Comparison of ENCODE assay signal across 2 cellular contexts in genomic region chr2:205688417-205689200, GRCh38.
TF ChIP-seq lines count a peak whose summit lies in the region.

No MANE protein-coding gene starts in this region.

TF ChIP-seq in SK-N-SH, 30 proteins besides CTCF, POLR2A, EP300 and RAD21 (continued from another document):
- TF ChIP-seq GABPA (IDR thresholded peaks at IDR 0.05; ENCODE audit: low read depth) (no peak), IRF3 (IDR thresholded peaks at IDR 0.05; ENCODE audit: low read depth, low read length) (no peak), FOSL2 (IDR thresholded peaks at IDR 0.05; ENCODE audit: borderline replicate concordance, low read depth) (no peak), FOXM1 (IDR thresholded peaks at IDR 0.05; ENCODE audit: low read depth) (no peak), USF2 (IDR thresholded peaks at IDR 0.05; ENCODE audit: borderline replicate concordance, low read depth, low read length) (no peak), RXRA (IDR thresholded peaks at IDR 0.05; ENCODE audit: borderline replicate concordance, low read depth) (no peak), GATA2 (CRISPR knock-in tag; IDR thresholded peaks at IDR 0.05) (no peak), NRF1 (IDR thresholded peaks at IDR 0.05; ENCODE audit: low read depth, low read length) (no peak), USF1 (IDR thresholded peaks at IDR 0.05; ENCODE audit: borderline replicate concordance, low read depth) (no peak), RFX5 (IDR thresholded peaks at IDR 0.05; ENCODE audit: low read length) (no peak), YY1 (IDR thresholded peaks at IDR 0.05; ENCODE audit: low read depth) (no peak), JUND (IDR thresholded peaks at IDR 0.05) (no peak), MAX (IDR thresholded peaks at IDR 0.05; ENCODE audit: low read depth) (no peak), POLR2AphosphoS5 (IDR thresholded peaks at IDR 0.05; ENCODE audit: low read depth, low read length) (no peak)

TF ChIP-seq in SK-N-SH treated with all-trans-retinoic acid at 6 μM for 48 hours, 23 proteins besides CTCF, POLR2A, EP300 and RAD21 (continued from another document):
- TF ChIP-seq TSHZ2 (CRISPR knock-in tag; IDR thresholded peaks at IDR 0.05), result no peak
- TF ChIP-seq BACH2 (CRISPR knock-in tag; IDR thresholded peaks at IDR 0.05; ENCODE audit: borderline replicate concordance), result no peak
- TF ChIP-seq RARB (CRISPR knock-in tag; IDR thresholded peaks at IDR 0.05), result no peak
- TF ChIP-seq CSDC2 (CRISPR knock-in tag; IDR thresholded peaks at IDR 0.05), result no peak
- no peak for TF ChIP-seq GLIS3 (CRISPR knock-in tag; IDR thresholded peaks at IDR 0.05)
- TF ChIP-seq TOX (CRISPR knock-in tag; IDR thresholded peaks at IDR 0.05; ENCODE audit: borderline replicate concordance), result no peak
- no peak for TF ChIP-seq ESRRG (CRISPR knock-in tag; IDR thresholded peaks at IDR 0.05)
- no peak for TF ChIP-seq ZFP3 (CRISPR knock-in tag; IDR thresholded peaks at IDR 0.05)
- no peak for TF ChIP-seq SNAI2 (CRISPR knock-in tag; IDR thresholded peaks at IDR 0.05)
- TF ChIP-seq ZNF70 (CRISPR knock-in tag; IDR thresholded peaks at IDR 0.05), result no peak
- TF ChIP-seq ZNF565 (CRISPR knock-in tag; conservative IDR thresholded peaks at IDR 0.05; ENCODE audit: low read depth), result no peak
- TF ChIP-seq CREB5 (CRISPR knock-in tag; IDR thresholded peaks at IDR 0.05; ENCODE audit: low read depth), result no peak
- no peak for TF ChIP-seq TCF4 (CRISPR knock-in tag; IDR thresholded peaks at IDR 0.05; ENCODE audit: borderline replicate concordance)
